In genomic region chr18:59864446-59864764, GRCh38 we compare ENCODE assay signal across 16 cellular contexts. TPM values are rescaled to one million over a fixed set of nuclear protein-coding genes. Genes with fewer than 3 reads are reported as not detected.
DNase-seq lines count a peak whose midpoint lies in the region; ATAC-seq and TF ChIP-seq lines count a peak whose summit lies in the region.
"Had no signal": no experiment of that assay in that cellular context is flagged by ENCODE, and none has a peak within 500 bp of the region (broad histone marks: within the 10 kb centered on the region; RNA-seq: fewer than 3 reads in every experiment).

No MANE protein-coding gene starts in this region.

- H3K14ac ChIP-seq in IMR-90 (replicated peaks; ENCODE audit: low read depth, low read length): no peak overlapping the region

- H3K4me3 Mint-ChIP-seq in WTC11: peak overlapping the region; percentile 52

- WGBS in IMR-90 (ENCODE audit: extremely low coverage in 2 of 2, insufficient read length in 1 of 2), 2 experiments: no CpG with 5 or more reads among the region's 2 CpGs

- H3K56ac ChIP-seq in IMR-90 (ENCODE audit: extremely low read depth, insufficient read depth, low read length): no peak overlapping the region

- H4K8ac ChIP-seq in IMR-90 (ENCODE audit: low read depth in 2 of 2, low read length in 2 of 2): no peak overlapping the region

- no peaks in the 10 kb centered on the region for H3K27me3 ChIP-seq in IMR-90 (ENCODE audit: control insufficient read depth, insufficient read depth, low read length)
- H3K27me3 ChIP-seq: BLaER1 had no signal

- H3K4me3 ChIP-seq in IMR-90 (ENCODE audit: insufficient read depth, low read depth, low read length): no peak overlapping the region
- H3K4me3 ChIP-seq in fibroblast of the aortic adventitia (ENCODE audit: low read depth, low read length): no peak overlapping the region
- H3K4me3 ChIP-seq: BLaER1, GM23248, SK-N-MC had no signal

- no peak overlapping the region for H2BK20ac ChIP-seq in IMR-90 (ENCODE audit: low read depth, low read length)

- no peaks in the 10 kb centered on the region for H3K4me1 ChIP-seq in IMR-90 (ENCODE audit: control insufficient read depth, insufficient read depth, low read length)

- no peak overlapping the region for H4K91ac ChIP-seq in IMR-90 (ENCODE audit: insufficient read depth, low read depth, low read length)

- POLR2A ChIA-PET in IMR-90 (lab: Charles Lee; ENCODE audit: unreplicated experiment) (no interaction called here), WTC11 (lab: Charles Lee) (interaction anchor here (0.7 to 3.4 kb wide), 6 partner anchors 8 to 103 kb away, joined by 3 to 91 read pairs (median 4); partner anchors contain the start of gene PMAIP1)

- ATAC-seq in IMR-90 (ENCODE audit: low read depth) (no peak), WTC11 (no peak), HG03139 (IDR thresholded peaks at IDR 0.05; ENCODE audit: unreplicated experiment) (no peak), GM18870 (IDR thresholded peaks at IDR 0.05; ENCODE audit: unreplicated experiment) (no peak), sciatic nerve (no peak)
- ATAC-seq: Right ventricle myocardium inferior had no signal

- no peak overlapping the region for H2BK15ac ChIP-seq in IMR-90 (ENCODE audit: low read depth, low read length)

- no peak overlapping the region for H2AK5ac ChIP-seq in IMR-90 (ENCODE audit: low read depth, low read length)

- dilution Hi-C loops in IMR-90 (cut with HindIII; ENCODE audit: low sequenced_read_pairs, unreplicated experiment): no loop called here

- H3K27ac Mint-ChIP-seq in WTC11: peak overlapping the region; percentile 100

- peaks cover 59% of the 10 kb centered on the region for H3K4me1 Mint-ChIP-seq in WTC11

- no peaks in the 10 kb centered on the region for H3K36me3 ChIP-seq in IMR-90 (ENCODE audit: control insufficient read depth, insufficient read depth, low read length)
- H3K36me3 ChIP-seq: BLaER1 had no signal

- CTCF ChIA-PET in IMR-90 (lab: Yijun Ruan, JAX): interaction anchor here (0.6 kb wide), 1 partner anchor 23 kb away, joined by 3 read pairs; no protein-coding TSS in a partner anchor
- CTCF ChIA-PET in WTC11 (lab: Charles Lee): interaction anchor here (0.7 to 1.7 kb wide), 6 partner anchors 9 to 233 kb away, joined by 3 to 9 read pairs (median 3); partner anchors contain the start of genes CCBE1 and PMAIP1

- no peak overlapping the region for H4K5ac ChIP-seq in IMR-90 (ENCODE audit: low read depth, low read length)

- BruUV-seq in IMR-90 (replicated peaks; lab: Mats Ljungman, UMichigan): no TSS peak

- intact Hi-C loops in IMR-90 (cut with micrococcal nuclease) (loop anchor here (5.0 kb wide), 1 partner anchor 38 kb away; no protein-coding TSS in a partner anchor), sciatic nerve (cut with DNase I) (no loop called here)

- no peak for TF ChIP-seq POLR2A in IMR-90 (IDR thresholded peaks at IDR 0.05; ENCODE audit: low read depth, low read length)

- H3K9me3 Mint-ChIP-seq in WTC11: no peaks in the 10 kb centered on the region

- TF ChIP-seq CTCF in IMR-90 (conservative IDR thresholded peaks at IDR 0.05; ENCODE audit: low read depth, low read length): no peak
- no peak for TF ChIP-seq CTCF in WTC11 (IDR thresholded peaks at IDR 0.05)
- TF ChIP-seq CTCF in fibroblast of the aortic adventitia (IDR thresholded peaks at IDR 0.05; ENCODE audit: insufficient read depth, low read length): no peak

- H2BK5ac ChIP-seq in IMR-90 (ENCODE audit: low read depth, low read length, poor library complexity, severe bottlenecking): no peak overlapping the region

- no peaks in the 10 kb centered on the region for H3K9me1 ChIP-seq in IMR-90 (ENCODE audit: insufficient read depth, low read length)

- 0 out of 2 replicates have a peak overlapping the region, but pooled peaks have one; percentile 10 for H3K23ac ChIP-seq in IMR-90 (ENCODE audit: low read depth, low read length)

- H2AK9ac ChIP-seq in IMR-90 (replicated peaks; ENCODE audit: low read depth, low read length, poor library complexity): no peak overlapping the region

- H2BK120ac ChIP-seq in IMR-90 (ENCODE audit: low read depth, low read length): no peak overlapping the region

- in situ Hi-C loops in IMR-90 (cut with MboI; ENCODE audit: low sequenced_read_pairs): no loop called here

- no peaks in the 10 kb centered on the region for H3K9me3 ChIP-seq in IMR-90 (ENCODE audit: control insufficient read depth, insufficient read depth, low read length)
- H3K9me3 ChIP-seq: BLaER1 had no signal

- H3K27ac ChIP-seq in IMR-90 (ENCODE audit: insufficient read depth, low read length): no peak overlapping the region
- H3K27ac ChIP-seq: BLaER1, GM23248, SK-N-MC had no signal

- H3K79me1 ChIP-seq in IMR-90 (ENCODE audit: low read depth in 1 of 2, low read length in 2 of 2): no peaks in the 10 kb centered on the region

- H3K4ac ChIP-seq in IMR-90 (ENCODE audit: low read depth, low read length): no peak overlapping the region

- H3K4me2 ChIP-seq in IMR-90 (ENCODE audit: low read depth, low read length): no peak overlapping the region

- no peaks in the 10 kb centered on the region for H4K20me1 ChIP-seq in IMR-90 (ENCODE audit: insufficient read depth, low read length)
- H4K20me1 ChIP-seq: BLaER1 had no signal

- no peak overlapping the region for H2AFZ ChIP-seq in IMR-90 (replicated peaks; ENCODE audit: low read length, poor library complexity)
- H2AFZ ChIP-seq: GM23248 had no signal

- H3K27me3 Mint-ChIP-seq in WTC11 (ENCODE audit: low read depth): no peaks in the 10 kb centered on the region

- no peak for TF ChIP-seq RAD21 in IMR-90 (IDR thresholded peaks at IDR 0.05; ENCODE audit: low read length)

- no peak for DNase-seq in IMR-90
- no peak for DNase-seq in WTC11 (ENCODE audit: low spot score)
- DNase-seq in fibroblast of the aortic adventitia (ENCODE audit: low read depth): peak; percentile 12
- peak; percentile 6 for DNase-seq in renal cortical epithelial cell (ENCODE audit: low read depth)
- DNase-seq in sciatic nerve (ENCODE audit: low spot score): no peak
- DNase-seq: GM23248; Kasumi-1; NCI-H2081 treated with DMSO at 0.1 percent for 48 hours; NCI-H226; NCI-H526; NK-92 treated with Interleukin-12 subunit alpha and Interleukin-12 subunit beta, amount 100 ng/mL, for 24 hours had no signal

- H3K18ac ChIP-seq in IMR-90 (ENCODE audit: low read depth, low read length): no peak overlapping the region

- H3K9ac ChIP-seq in IMR-90 (ENCODE audit: low read depth, low read length): no peak overlapping the region
- H3K9ac ChIP-seq: BLaER1, GM23248 had no signal

- no peaks in the 10 kb centered on the region for H3K36me3 Mint-ChIP-seq in WTC11

TF ChIP-seq in IMR-90, 13 proteins besides CTCF, POLR2A, EP300 and RAD21:
- TF ChIP-seq CHD1 (IDR thresholded peaks at IDR 0.05; ENCODE audit: low read depth, low read length) (no peak), USF2 (IDR thresholded peaks at IDR 0.05; ENCODE audit: low read depth, low read length) (no peak), NFE2L2 (IDR thresholded peaks at IDR 0.05; ENCODE audit: low read depth, low read length) (no peak), SMC3 (IDR thresholded peaks at IDR 0.05; ENCODE audit: low read depth, low read length) (no peak)

TF ChIP-seq in WTC11, 78 proteins besides CTCF, POLR2A, EP300 and RAD21:
- TF ChIP-seq ESRRA (CRISPR knock-in tag; IDR thresholded peaks at IDR 0.05; ENCODE audit: borderline replicate concordance) (no peak), ZNF232 (CRISPR knock-in tag; IDR thresholded peaks at IDR 0.05) (0 out of 2 replicates have a peak, but pooled peaks have one; percentile 3), ZBTB21 (CRISPR knock-in tag; IDR thresholded peaks at IDR 0.05; ENCODE audit: borderline replicate concordance) (0 out of 2 replicates have a peak, but pooled peaks have one; percentile 3)
TF ChIP-seq in WTC11: peak in this region for 2.

RNA-seq across cellular contexts. Expression of gene PMAIP1, which starts 35.4 kb away (rescaled TPM):
- total RNA-seq in IMR-90 (2012; rRNA removed) (14.0 and 26.9 TPM in 2 replicates), WTC11 (2021) (152 to 162 TPM (median 161 TPM) in 3 replicates), fibroblast of the aortic adventitia (ENCODE audit: low replicate concordance) (2.6 and 18.2 TPM in 2 replicates), renal cortical epithelial cell (11.6 and 69.3 TPM in 2 replicates), sciatic nerve (1.2 TPM)
- polyA plus RNA-seq in IMR-90 (2012; rRNA removed): 25.9 and 30.1 TPM in 2 replicates
- 4.3 and 12.5 TPM in 2 replicates for polyA plus RNA-seq in IMR-90 (2012; cell fraction: cytosol; rRNA removed)
- 7.2 and 17.3 TPM in 2 replicates for polyA plus RNA-seq in IMR-90 (2012; cell fraction: nucleus; rRNA removed; ENCODE audit: low replicate concordance)

Comparison
In these comparisons a context has a peak if more than half of its experiments do, and no peak if none do; other contexts are left out.
1. DNase-seq: peak in fibroblast of the aortic adventitia (single experiment) and renal cortical epithelial cell (single experiment); none in IMR-90 (single experiment), WTC11 (single experiment) and sciatic nerve (single experiment).